In the genomic region with DNA sequence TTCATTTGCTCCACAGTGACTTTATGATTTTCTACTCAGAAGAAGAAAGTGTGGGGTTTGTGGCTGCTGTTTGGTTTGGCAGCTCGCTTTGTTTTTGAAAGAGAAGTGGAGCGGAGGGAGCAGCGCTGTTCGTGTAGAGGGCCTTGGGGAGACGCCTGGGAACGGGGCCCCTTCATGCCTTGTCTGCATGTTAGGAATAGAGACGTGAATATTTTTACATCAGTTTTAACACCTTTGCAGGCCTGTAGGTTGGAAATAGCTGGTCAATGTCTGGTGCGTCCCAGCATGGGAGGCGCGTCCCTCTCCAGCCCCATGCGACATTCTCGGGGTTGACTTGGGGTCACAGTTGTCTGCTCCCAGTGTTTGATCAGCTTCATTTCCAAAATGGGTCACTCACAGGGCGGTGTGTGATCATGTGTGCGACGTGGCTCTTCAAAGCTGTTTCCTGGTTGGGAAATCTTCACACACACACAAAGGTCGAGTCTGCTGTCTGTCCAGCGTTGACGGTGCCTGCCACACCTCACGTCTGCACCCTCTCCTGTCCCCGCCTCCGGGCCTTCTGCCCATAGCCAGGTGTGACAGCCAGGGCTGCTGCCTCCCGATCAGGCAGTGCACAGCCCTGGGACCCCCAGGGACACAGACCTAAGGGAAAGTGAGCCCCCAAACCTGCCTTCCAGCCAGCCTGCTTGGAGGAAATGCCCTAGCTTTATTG, we compare ENCODE assay signal across 10 cellular contexts.
DNase-seq lines count a peak whose midpoint lies in the region; ATAC-seq lines count a peak whose summit lies in the region.
"Had no signal": no experiment of that assay in that cellular context is flagged by ENCODE, and none has a peak within 500 bp of the region (broad histone marks: within the 10 kb centered on the region; RNA-seq: fewer than 3 reads in every experiment).

No MANE protein-coding gene starts in this region.

- ATAC-seq in esophagus mucosa (peak; percentile 90), HG03175 (IDR thresholded peaks at IDR 0.05; ENCODE audit: unreplicated experiment) (no peak)
- ATAC-seq: activated naive CD4-positive, alpha-beta T cell treated with anti-CD3 and anti-CD28 coated beads, Interleukin-2, amount 50 U/mL, for 72 hours had no signal

- H3K4me2 ChIP-seq in BLaER1 = peak overlapping the region; percentile 74

- peak overlapping the region; percentile 13 for H3K4me3 ChIP-seq in BLaER1

- DNase-seq in NCI-H2196 treated with DMSO at 0.1 percent for 48 hours (lab: John Stamatoyannopoulos, UW; ENCODE audit: unreplicated experiment) = peak; percentile 11
- peak; percentile 83 for DNase-seq in mucosa of gallbladder (ENCODE audit: low spot score)
- DNase-seq in activated effector memory CD4-positive, alpha-beta T cell treated with Interleukin-2 at 50 U/mL for 16 hours = no peak
- no peak for DNase-seq in NCI-H446 (lab: John Stamatoyannopoulos, UW)
- no peak for DNase-seq in stimulated activated CD4-positive, alpha-beta T cell treated with anti-CD3 and anti-CD28 coated beads, Interleukin-4, amount 100 ng/mL, for 1 hour
- DNase-seq: WERI-Rb-1 had no signal

- H3K9me3 ChIP-seq in BLaER1 = 0 out of 2 replicates have a peak, but pooled peaks cover under 1% of the 10 kb centered on the region

- H3K36me3 ChIP-seq in BLaER1 = no peaks in the 10 kb centered on the region
- H3K36me3 ChIP-seq: WERI-Rb-1 had no signal

- 0 out of 2 replicates have a peak overlapping the region, but pooled peaks have one; percentile 13 for H3K9ac ChIP-seq in BLaER1

- H4K20me1 ChIP-seq in BLaER1 = no peaks in the 10 kb centered on the region

- H3K4me1 ChIP-seq in BLaER1 = peaks cover 27% of the 10 kb centered on the region

- peak overlapping the region; percentile 16 for H3K27ac ChIP-seq in BLaER1
- H3K27ac ChIP-seq: WERI-Rb-1 had no signal

- peaks cover 30% of the 10 kb centered on the region; the same call in 1 of the 2 replicates for H3K27me3 ChIP-seq in BLaER1

Comparison
In these comparisons a context has a peak if more than half of its experiments do, and no peak if none do; other contexts are left out.
1. DNase-seq: peak in NCI-H2196 treated with DMSO at 0.1 percent for 48 hours (single experiment) and mucosa of gallbladder (single experiment); none in activated effector memory CD4-positive, alpha-beta T cell treated with Interleukin-2 at 50 U/mL for 16 hours (single experiment), NCI-H446 (0 of 2) and stimulated activated CD4-positive, alpha-beta T cell treated with anti-CD3 and anti-CD28 coated beads, Interleukin-4, amount 100 ng/mL, for 1 hour (single experiment).